ENCODE assay signal across 11 cellular contexts in the genomic region with DNA sequence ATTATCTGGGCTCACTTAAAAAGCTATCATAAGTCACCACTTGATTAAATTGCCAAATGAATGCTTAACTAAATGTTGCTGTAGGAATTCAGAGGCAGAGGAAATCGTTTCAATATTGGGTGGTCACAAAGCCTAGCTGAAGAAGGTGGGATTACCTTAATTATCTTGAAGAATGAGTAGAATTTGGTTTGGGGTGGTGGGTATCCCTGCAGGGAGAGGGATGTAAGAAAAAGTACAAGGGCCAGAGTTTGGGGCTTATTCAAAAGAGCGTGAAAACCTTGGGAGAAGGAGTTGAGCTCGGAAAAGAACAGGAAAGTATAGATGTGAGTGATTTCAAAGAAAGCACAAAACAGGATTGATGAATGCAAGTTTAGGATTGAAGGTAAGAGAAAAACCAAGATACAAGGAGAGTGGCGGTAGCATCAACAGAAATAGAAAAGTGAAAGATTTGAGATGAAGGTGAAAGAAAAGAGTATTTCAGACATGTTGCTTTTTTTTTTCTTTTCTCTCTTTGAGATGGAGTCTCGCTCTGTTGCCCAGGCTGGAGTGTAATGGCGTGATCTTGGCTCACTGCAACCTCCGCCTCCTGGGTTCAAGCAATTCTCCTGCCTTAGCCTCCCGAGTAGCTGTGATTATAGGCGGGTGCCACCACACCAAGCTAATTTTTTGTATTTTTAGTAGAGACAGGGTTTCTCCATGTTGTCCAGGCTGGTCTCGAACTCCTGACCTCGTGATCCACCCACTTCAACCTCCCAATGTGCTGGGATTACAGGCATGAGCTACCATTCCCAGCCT. TPM values are rescaled to one million over a fixed set of nuclear protein-coding genes. Genes with fewer than 3 reads are reported as not detected.
DNase-seq lines count a peak whose midpoint lies in the region; ATAC-seq, FAIRE-seq and TF ChIP-seq lines count a peak whose summit lies in the region.
"Had no signal": no experiment of that assay in that cellular context is flagged by ENCODE, and none has a peak within 500 bp of the region (broad histone marks: within the 10 kb centered on the region; RNA-seq: fewer than 3 reads in every experiment).

No MANE protein-coding gene starts in this region.

- WGBS in mesodermal cell (ENCODE audit: insufficient coverage in 2 of 2), 2 experiments, result 84% methylated on average over 6 to 8 of the region's 11 CpGs
- WGBS in tibial nerve, 2 donors, result 86 to 87% methylated on average over 11 of the region's 11 CpGs

- peaks cover 27% of the 10 kb centered on the region for H3K36me3 Mint-ChIP-seq in CD4-positive, alpha-beta T cell (ENCODE audit: low read depth)
- H3K36me3 Mint-ChIP-seq in activated naive CD8-positive, alpha-beta T cell treated with anti-CD3 and anti-CD28 coated beads, Interleukin-2, amount 10 ng/mL, durations not matched to agents 7 days and 5 days, result peaks cover 7% of the 10 kb centered on the region

- no peak for TF ChIP-seq CTCF in CD4-positive, alpha-beta T cell (IDR thresholded peaks at IDR 0.05)
- no peak for TF ChIP-seq CTCF in D721Med (IDR thresholded peaks at IDR 0.05; ENCODE audit: insufficient read depth, missing control alignments)
- no peak for TF ChIP-seq CTCF in tibial nerve (IDR thresholded peaks at IDR 0.05)

- H3K4me1 Mint-ChIP-seq in CD4-positive, alpha-beta T cell (ENCODE audit: low read depth), result peaks cover 26% of the 10 kb centered on the region
- H3K4me1 Mint-ChIP-seq in activated naive CD8-positive, alpha-beta T cell treated with anti-CD3 and anti-CD28 coated beads, Interleukin-2, amount 10 ng/mL, durations not matched to agents 7 days and 5 days, result peaks cover 16% of the 10 kb centered on the region

- H3K9me3 ChIP-seq in CD4-positive, alpha-beta T cell (ENCODE audit: control insufficient read depth, low read length), result no peaks in the 10 kb centered on the region
- no peaks in the 10 kb centered on the region for H3K9me3 ChIP-seq in HUES6 (ENCODE audit: control insufficient read depth, insufficient read depth, low read depth, low read length)
- H3K9me3 ChIP-seq in mesodermal cell (ENCODE audit: control insufficient read depth, low read length), result no peaks in the 10 kb centered on the region
- no peaks in the 10 kb centered on the region for H3K9me3 ChIP-seq in tibial nerve

- POLR2A ChIA-PET in CD4-positive, alpha-beta T cell (lab: Charles Lee), result interaction anchor here (2.4 to 2.8 kb wide), 2 partner anchors 19 to 424 kb away, joined by 19 to 42 read pairs; a partner anchor contains a TSS
- POLR2A ChIA-PET in activated naive CD8-positive, alpha-beta T cell treated with anti-CD3 and anti-CD28 coated beads, Interleukin-2, amount 10 ng/mL, durations not matched to agents 7 days and 5 days (lab: Charles Lee), result no interaction called here

- no peaks in the 10 kb centered on the region for H3K27me3 ChIP-seq in CD4-positive, alpha-beta T cell (ENCODE audit: control insufficient read depth, insufficient read depth, low read length)
- no peaks in the 10 kb centered on the region for H3K27me3 ChIP-seq in HUES6 (ENCODE audit: control insufficient read depth, insufficient read depth, low read length)
- H3K27me3 ChIP-seq in tibial nerve, result no peaks in the 10 kb centered on the region

- H3K36me3 ChIP-seq in HUES6 (ENCODE audit: control insufficient read depth, insufficient read depth, low read length) (peaks cover 10% of the 10 kb centered on the region), mesodermal cell (ENCODE audit: control insufficient read depth, insufficient read depth, low read length) (peaks cover 14% of the 10 kb centered on the region), tibial nerve (peaks cover 0 to 15% (median 0%) of the 10 kb centered on the region in 3 donors)

- no peak for DNase-seq in CD4-positive, alpha-beta T cell
- DNase-seq in activated naive CD8-positive, alpha-beta T cell treated with anti-CD3 and anti-CD28 coated beads, Interleukin-2, amount 10 ng/mL, durations not matched to agents 7 days and 5 days, result no peak
- DNase-seq in D721Med (ENCODE audit: insufficient read length, low spot score), result no peak
- DNase-seq in amygdala (lab: John Stamatoyannopoulos, UW), result no peak
- DNase-seq in T-helper 9 cell, result no peak
- no peak for DNase-seq in tibial nerve (ENCODE audit: low spot score in 2 of 2)
- DNase-seq: RPMI8226; stimulated activated CD4-positive, alpha-beta T cell treated with anti-CD3 and anti-CD28 coated beads, Interleukin-2, amount 100 ng/mL, for 24 hours had no signal

- peak overlapping the region; percentile 68 for H3K27ac Mint-ChIP-seq in CD4-positive, alpha-beta T cell
- no peak overlapping the region for H3K27ac Mint-ChIP-seq in activated naive CD8-positive, alpha-beta T cell treated with anti-CD3 and anti-CD28 coated beads, Interleukin-2, amount 10 ng/mL, durations not matched to agents 7 days and 5 days

- no peak for ATAC-seq in CD4-positive, alpha-beta T cell (ENCODE audit: poor library complexity)
- ATAC-seq in activated naive CD8-positive, alpha-beta T cell treated with anti-CD3 and anti-CD28 coated beads, Interleukin-2, amount 10 ng/mL, durations not matched to agents 7 days and 5 days (ENCODE audit: low read depth), result no peak
- ATAC-seq: left lobe of liver had no signal

- TF ChIP-seq EP300 in tibial nerve (IDR thresholded peaks at IDR 0.05), result no peak

- H3K4me3 Mint-ChIP-seq in CD4-positive, alpha-beta T cell, result peak overlapping the region; percentile 88
- peak overlapping the region; percentile 86 for H3K4me3 Mint-ChIP-seq in activated naive CD8-positive, alpha-beta T cell treated with anti-CD3 and anti-CD28 coated beads, Interleukin-2, amount 10 ng/mL, durations not matched to agents 7 days and 5 days

- FAIRE-seq in D721Med (lab: Jason Lieb, UNC), result no peak

- H3K4me1 ChIP-seq in HUES6 (ENCODE audit: control insufficient read depth, insufficient read depth, low read length), result peaks cover 6% of the 10 kb centered on the region
- H3K4me1 ChIP-seq in mesodermal cell (ENCODE audit: control insufficient read depth, insufficient read depth, low read length, poor library complexity, severe bottlenecking), result no peaks in the 10 kb centered on the region
- H3K4me1 ChIP-seq in tibial nerve, result peaks cover 0 to 15% (median 3%) of the 10 kb centered on the region in 4 donors

- TF ChIP-seq POLR2A in tibial nerve (IDR thresholded peaks at IDR 0.05), result no peak

- peak overlapping the region; percentile 39 for H3K9ac ChIP-seq in HUES6 (ENCODE audit: low read length)

- H3K9me3 Mint-ChIP-seq in CD4-positive, alpha-beta T cell, result no peaks in the 10 kb centered on the region
- no peaks in the 10 kb centered on the region for H3K9me3 Mint-ChIP-seq in activated naive CD8-positive, alpha-beta T cell treated with anti-CD3 and anti-CD28 coated beads, Interleukin-2, amount 10 ng/mL, durations not matched to agents 7 days and 5 days

- H3K27me3 Mint-ChIP-seq in CD4-positive, alpha-beta T cell, result no peaks in the 10 kb centered on the region
- H3K27me3 Mint-ChIP-seq in activated naive CD8-positive, alpha-beta T cell treated with anti-CD3 and anti-CD28 coated beads, Interleukin-2, amount 10 ng/mL, durations not matched to agents 7 days and 5 days, result no peaks in the 10 kb centered on the region

- H3K27ac ChIP-seq in CD4-positive, alpha-beta T cell (ENCODE audit: low read depth, low read length), result no peak overlapping the region
- H3K27ac ChIP-seq in HUES6 (ENCODE audit: low read depth, low read length) (no peak overlapping the region), mesodermal cell (ENCODE audit: low read depth, low read length, severe bottlenecking) (no peak overlapping the region), tibial nerve (peak overlapping the region in 1 of 4 donors; percentile 100)

- intact Hi-C loops in CD4-positive, alpha-beta T cell (cut with DNase I, micrococcal nuclease), result loop anchor here (5.0 to 10.0 kb wide), 7 partner anchors 494 to 1291 kb away; a partner anchor contains a TSS

- H3K4me3 ChIP-seq in HUES6 (ENCODE audit: low read depth, low read length) (peak overlapping the region; percentile 87), mesodermal cell (ENCODE audit: extremely low read depth, insufficient read depth, low read length, poor library complexity, severe bottlenecking) (peak overlapping the region; percentile 77), tibial nerve (no peak overlapping the region)

- CTCF ChIA-PET in CD4-positive, alpha-beta T cell (lab: Charles Lee), result interaction anchor here (0.5 kb wide), 1 partner anchor 265 kb away, joined by 4 read pairs; no protein-coding TSS in a partner anchor

RNA-seq across cellular contexts. Expression of a gene that starts 1.7 kb away (rescaled TPM):
- total RNA-seq in CD4-positive, alpha-beta T cell, result 1 to 10 TPM; 6.1 to 9.2 TPM
- total RNA-seq in activated naive CD8-positive, alpha-beta T cell treated with anti-CD3 and anti-CD28 coated beads, Interleukin-2, amount 10 ng/mL, durations not matched to agents 7 days and 5 days, result 1 to 10 TPM; 5.0 to 7.8 TPM
- polyA plus RNA-seq in mesodermal cell (2013, experiment 1 of 2), result 11.0 TPM
- 11.5 TPM for polyA plus RNA-seq in mesodermal cell (2013, experiment 2 of 2)
- 10 to 100 TPM in 1 of 4 donors, 1 to 10 TPM in 3; 4.8 to 11.7 (median 8.3) TPM for total RNA-seq in tibial nerve

RNA-seq across cellular contexts. Expression of a gene that starts 18.8 kb away (rescaled TPM):
- total RNA-seq in CD4-positive, alpha-beta T cell, result 10 to 100 TPM; 72.0 to 75.5 TPM
- 10 to 100 TPM; 49.7 to 50.1 TPM for total RNA-seq in activated naive CD8-positive, alpha-beta T cell treated with anti-CD3 and anti-CD28 coated beads, Interleukin-2, amount 10 ng/mL, durations not matched to agents 7 days and 5 days
- 12.8 TPM for polyA plus RNA-seq in mesodermal cell (2013, experiment 1 of 2)
- 11.1 TPM for polyA plus RNA-seq in mesodermal cell (2013, experiment 2 of 2)
- total RNA-seq in tibial nerve, result 100 to 1,000 TPM in 2 of 4 donors, 10 to 100 TPM in 2; 81.9 to 113 (median 99.6) TPM

Comparison
In these comparisons a context has a peak if more than half of its experiments do, and no peak if none do; other contexts are left out.
1. H3K4me3 ChIP-seq: peak in HUES6 (single experiment) and mesodermal cell (single experiment); none in tibial nerve (0 of 4).